ENCODE assay signal across 8 cellular contexts in the genomic region with DNA sequence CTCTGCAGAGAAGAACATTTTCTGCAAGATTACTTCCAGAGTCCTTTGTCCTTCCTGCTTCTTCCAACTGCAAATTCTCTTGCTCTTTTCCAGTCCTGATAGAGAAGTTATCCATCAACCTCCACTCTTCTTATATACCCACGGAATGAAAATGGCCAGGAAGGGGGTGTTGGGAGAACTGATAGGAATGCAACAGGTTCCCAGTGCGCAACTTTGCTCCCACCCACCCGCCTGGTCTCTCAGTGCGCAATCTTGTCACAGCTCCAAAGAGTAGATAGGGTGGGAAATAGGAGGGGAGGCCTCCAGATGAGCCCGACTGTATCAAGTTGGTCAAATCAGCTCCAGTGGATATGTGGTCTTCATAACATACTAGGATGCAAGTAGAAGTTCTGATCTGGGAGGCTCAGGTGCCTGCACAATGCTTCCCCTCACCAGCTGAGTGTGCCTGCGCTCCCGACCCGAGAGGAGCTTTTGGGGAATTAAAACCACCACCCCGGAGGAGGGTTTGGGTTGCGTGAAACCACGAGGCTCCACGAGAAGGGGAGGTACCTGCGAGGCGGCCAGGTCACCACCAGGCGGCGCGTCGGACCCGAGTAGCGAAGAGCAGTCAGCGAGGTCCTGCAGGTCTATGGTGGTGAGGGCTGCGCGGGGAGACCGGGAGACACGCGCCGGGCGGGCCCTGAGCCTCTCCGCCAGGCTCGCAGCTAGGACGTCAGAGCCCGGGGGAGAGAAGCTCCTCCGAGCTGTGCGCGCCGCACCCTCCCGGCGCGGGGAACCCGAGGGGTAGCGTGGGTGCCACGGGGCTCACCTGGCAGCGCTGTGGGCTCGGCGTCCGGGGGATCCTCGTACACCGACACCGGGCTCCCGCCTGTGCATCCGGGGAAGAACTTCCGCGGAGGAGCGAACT. TPM values are rescaled to one million over a fixed set of nuclear protein-coding genes. Genes with fewer than 3 reads are reported as not detected.
A peak's percentile ranks its signal among the peaks of the same experiment; 100 is the strongest.
DNase-seq lines count a peak whose midpoint lies in the region; ATAC-seq and TF ChIP-seq lines count a peak whose summit lies in the region.

No MANE protein-coding gene starts in this region.

- no peak overlapping the region for H3K14ac ChIP-seq in IMR-90 (replicated peaks; ENCODE audit: low read depth, low read length)

- BruUV-seq in IMR-90 (replicated peaks; lab: Mats Ljungman, UMichigan), result no TSS peak

- H3K79me1 ChIP-seq in IMR-90 (ENCODE audit: low read depth in 1 of 2, low read length in 2 of 2), result no peaks in the 10 kb centered on the region

- TF ChIP-seq CTCF in IMR-90 (conservative IDR thresholded peaks at IDR 0.05; ENCODE audit: low read depth, low read length), result peak; percentile 37
- TF ChIP-seq CTCF in left ventricle myocardium inferior (IDR thresholded peaks at IDR 0.05; ENCODE audit: borderline replicate concordance), result peak; percentile 28

- H3K23ac ChIP-seq in IMR-90 (ENCODE audit: low read depth, low read length), result no peak overlapping the region

- H3K27ac ChIP-seq in IMR-90 (ENCODE audit: insufficient read depth, low read length) (no peak overlapping the region), left ventricle myocardium inferior (replicated peaks) (no peak overlapping the region)

- H3K9me3 Mint-ChIP-seq in activated naive CD4-positive, alpha-beta T cell treated with anti-CD3 and anti-CD28 coated beads for 36 hours, result no peaks in the 10 kb centered on the region

- H3K4me1 ChIP-seq in IMR-90 (ENCODE audit: control insufficient read depth, insufficient read depth, low read length), result no peaks in the 10 kb centered on the region
- peaks cover 36% of the 10 kb centered on the region for H3K4me1 ChIP-seq in left ventricle myocardium inferior
- H3K4me1 ChIP-seq in skeletal muscle satellite cell (ENCODE audit: control insufficient read depth, insufficient read depth, low read length), result peaks cover 13% of the 10 kb centered on the region

- no peak overlapping the region for H3K4ac ChIP-seq in IMR-90 (ENCODE audit: low read depth, low read length)

- 3% methylated on average over 20 of the region's 54 CpGs; no CpG with 5 or more reads in 1 of the 2 experiments for WGBS in IMR-90 (ENCODE audit: extremely low coverage in 2 of 2, insufficient read length in 1 of 2), 2 experiments

- CTCF ChIA-PET in IMR-90 (lab: Yijun Ruan, JAX), result interaction anchor here (1.8 kb wide), 1 partner anchor 12 kb away, joined by 5 read pairs; no protein-coding TSS in a partner anchor
- CTCF ChIA-PET in activated naive CD4-positive, alpha-beta T cell treated with anti-CD3 and anti-CD28 coated beads for 36 hours (lab: Charles Lee), result interaction anchor here (0.7 to 2.2 kb wide), 8 partner anchors 8 to 60 kb away, joined by 3 to 10 read pairs (median 4); no protein-coding TSS in a partner anchor

- H2BK15ac ChIP-seq in IMR-90 (ENCODE audit: low read depth, low read length), result no peak overlapping the region

- H3K27ac Mint-ChIP-seq in activated naive CD4-positive, alpha-beta T cell treated with anti-CD3 and anti-CD28 coated beads for 36 hours, result no peak overlapping the region

- peaks cover 34% of the 10 kb centered on the region; the same call in 1 of the 2 replicates for H4K20me1 ChIP-seq in IMR-90 (ENCODE audit: insufficient read depth, low read length)

- H3K9me3 ChIP-seq in IMR-90 (ENCODE audit: control insufficient read depth, insufficient read depth, low read length) (peaks cover 12% of the 10 kb centered on the region), left ventricle myocardium inferior (replicated peaks) (no peaks in the 10 kb centered on the region), skeletal muscle satellite cell (replicated peaks; ENCODE audit: low read length) (no peaks in the 10 kb centered on the region)

- ATAC-seq in GM21526 (IDR thresholded peaks at IDR 0.05; ENCODE audit: low FRiP score, unreplicated experiment) (peak; percentile 59), IMR-90 (ENCODE audit: low read depth) (peak; percentile 62)

- no peak overlapping the region for H3K56ac ChIP-seq in IMR-90 (ENCODE audit: extremely low read depth, insufficient read depth, low read length)

- H2BK5ac ChIP-seq in IMR-90 (ENCODE audit: low read depth, low read length, poor library complexity, severe bottlenecking), result no peak overlapping the region

- POLR2A ChIA-PET in IMR-90 (lab: Charles Lee; ENCODE audit: unreplicated experiment), result no interaction called here

- TF ChIP-seq POLR2A in IMR-90 (IDR thresholded peaks at IDR 0.05; ENCODE audit: low read depth, low read length), result no peak

- in situ Hi-C loops in IMR-90 (cut with MboI; ENCODE audit: low sequenced_read_pairs), result no loop called here

- H3K36me3 Mint-ChIP-seq in activated naive CD4-positive, alpha-beta T cell treated with anti-CD3 and anti-CD28 coated beads for 36 hours (ENCODE audit: low read depth), result no peaks in the 10 kb centered on the region

- dilution Hi-C loops in IMR-90 (cut with HindIII; ENCODE audit: low sequenced_read_pairs, unreplicated experiment), result no loop called here

- H2AFZ ChIP-seq in IMR-90 (replicated peaks; ENCODE audit: low read length, poor library complexity), result peak overlapping the region; percentile 77

- H3K9ac ChIP-seq in IMR-90 (ENCODE audit: low read depth, low read length), result no peak overlapping the region
- H3K9ac ChIP-seq in skeletal muscle satellite cell (ENCODE audit: low read depth, low read length), result no peak overlapping the region

- H2AK9ac ChIP-seq in IMR-90 (replicated peaks; ENCODE audit: low read depth, low read length, poor library complexity), result no peak overlapping the region

- no peak overlapping the region for H4K5ac ChIP-seq in IMR-90 (ENCODE audit: low read depth, low read length)

- no peak overlapping the region for H2BK120ac ChIP-seq in IMR-90 (ENCODE audit: low read depth, low read length)

- no peak overlapping the region for H3K18ac ChIP-seq in IMR-90 (ENCODE audit: low read depth, low read length)

- H3K4me2 ChIP-seq in IMR-90 (ENCODE audit: low read depth, low read length) (no peak overlapping the region), skeletal muscle satellite cell (ENCODE audit: low read length) (peak overlapping the region; percentile 93)

- H3K4me3 Mint-ChIP-seq in activated naive CD4-positive, alpha-beta T cell treated with anti-CD3 and anti-CD28 coated beads for 36 hours, result peak overlapping the region; percentile 65

- intact Hi-C loops in IMR-90 (cut with micrococcal nuclease), result no loop called here
- intact Hi-C loops in activated naive CD4-positive, alpha-beta T cell treated with anti-CD3 and anti-CD28 coated beads for 36 hours (cut with micrococcal nuclease), result loop anchor here (1.0 to 10.0 kb wide), 7 partner anchors 81 to 979 kb away; a partner anchor contains a TSS
- intact Hi-C loops in left ventricle myocardium inferior (cut with micrococcal nuclease), result no loop called here

- peaks cover 86% of the 10 kb centered on the region for H3K27me3 Mint-ChIP-seq in activated naive CD4-positive, alpha-beta T cell treated with anti-CD3 and anti-CD28 coated beads for 36 hours (ENCODE audit: low read depth)

- DNase-seq in DMS153 treated with DMSO at 0.1 percent for 48 hours (lab: John Stamatoyannopoulos, UW; ENCODE audit: unreplicated experiment) (peak; percentile 32), IMR-90 (peak; percentile 16), left ventricle myocardium inferior (no peak)
- DNase-seq in activated naive CD4-positive, alpha-beta T cell treated with anti-CD3 and anti-CD28 coated beads for 36 hours, result peak; percentile 85
- no peak for DNase-seq in effector CD4-positive, alpha-beta T cell

- no peaks in the 10 kb centered on the region for H3K9me1 ChIP-seq in IMR-90 (ENCODE audit: insufficient read depth, low read length)

- H2AK5ac ChIP-seq in IMR-90 (ENCODE audit: low read depth, low read length), result no peak overlapping the region

- no peak overlapping the region for H4K91ac ChIP-seq in IMR-90 (ENCODE audit: insufficient read depth, low read depth, low read length)

- H3K27me3 ChIP-seq in IMR-90 (ENCODE audit: control insufficient read depth, insufficient read depth, low read length) (peaks cover 96% of the 10 kb centered on the region), left ventricle myocardium inferior (ENCODE audit: low read depth) (peaks cover 100% of the 10 kb centered on the region), skeletal muscle satellite cell (ENCODE audit: control insufficient read depth, insufficient read depth, low read length) (peaks cover 91% of the 10 kb centered on the region)

- H4K8ac ChIP-seq in IMR-90 (ENCODE audit: low read depth in 2 of 2, low read length in 2 of 2), result no peak overlapping the region

- TF ChIP-seq RAD21 in IMR-90 (IDR thresholded peaks at IDR 0.05; ENCODE audit: low read length), result peak; percentile 39

- H3K4me3 ChIP-seq in IMR-90 (ENCODE audit: insufficient read depth, low read depth, low read length) (no peak overlapping the region), left ventricle myocardium inferior (peak overlapping the region; percentile 57), skeletal muscle satellite cell (ENCODE audit: low read length) (peak overlapping the region; percentile 68)

- peaks cover 44% of the 10 kb centered on the region for H3K4me1 Mint-ChIP-seq in activated naive CD4-positive, alpha-beta T cell treated with anti-CD3 and anti-CD28 coated beads for 36 hours (ENCODE audit: low read depth)

- no peak overlapping the region for H2BK20ac ChIP-seq in IMR-90 (ENCODE audit: low read depth, low read length)

- H3K36me3 ChIP-seq in IMR-90 (ENCODE audit: control insufficient read depth, insufficient read depth, low read length) (no peaks in the 10 kb centered on the region), left ventricle myocardium inferior (no peaks in the 10 kb centered on the region), skeletal muscle satellite cell (ENCODE audit: insufficient read depth, low read length) (no peaks in the 10 kb centered on the region)

RNA-seq across cellular contexts. Expression of a gene that starts 0.8 kb away (rescaled TPM):
- not detected in 2 replicates for total RNA-seq in IMR-90 (2012; rRNA removed)
- not detected in 2 replicates for polyA plus RNA-seq in IMR-90 (2012; rRNA removed)
- not detected in 2 replicates for polyA plus RNA-seq in IMR-90 (2012; cell fraction: cytosol; rRNA removed)
- polyA plus RNA-seq in IMR-90 (2012; cell fraction: nucleus; rRNA removed; ENCODE audit: low replicate concordance), result not detected in 2 replicates
- 2.5 TPM for polyA plus RNA-seq in PFSK-1 (2012; ENCODE audit: insufficient read length, low read depth)
- under 1 TPM in 1 of 2 experiments, not detected in 1; 0.17 TPM for total RNA-seq in activated naive CD4-positive, alpha-beta T cell treated with anti-CD3 and anti-CD28 coated beads for 36 hours
- total RNA-seq in left ventricle myocardium inferior, result not detected
- 0.25 TPM in 1 of 2 replicates, not detected in the other for total RNA-seq in skeletal muscle satellite cell (2012; rRNA removed)

RNA-seq across cellular contexts. Expression of a gene that starts 7.1 kb away (rescaled TPM):
- not detected in 2 replicates for total RNA-seq in IMR-90 (2012; rRNA removed)
- polyA plus RNA-seq in IMR-90 (2012; rRNA removed), result 0.09 and 0.14 TPM in 2 replicates
- 0.11 and 0.15 TPM in 2 replicates for polyA plus RNA-seq in IMR-90 (2012; cell fraction: cytosol; rRNA removed)
- 0.29 and 0.63 TPM in 2 replicates for polyA plus RNA-seq in IMR-90 (2012; cell fraction: nucleus; rRNA removed; ENCODE audit: low replicate concordance)
- 2.3 TPM for polyA plus RNA-seq in PFSK-1 (2012; ENCODE audit: insufficient read length, low read depth)
- not detected for total RNA-seq in activated naive CD4-positive, alpha-beta T cell treated with anti-CD3 and anti-CD28 coated beads for 36 hours
- total RNA-seq in left ventricle myocardium inferior, result not detected
- total RNA-seq in skeletal muscle satellite cell (2012; rRNA removed), result 0.22 TPM in 1 of 2 replicates, not detected in the other

RNA-seq across cellular contexts. Expression of a gene that starts 53.3 kb away (rescaled TPM):
- total RNA-seq in IMR-90 (2012; rRNA removed), result not detected in 2 replicates
- not detected in 2 replicates for polyA plus RNA-seq in IMR-90 (2012; rRNA removed)
- not detected in 2 replicates for polyA plus RNA-seq in IMR-90 (2012; cell fraction: cytosol; rRNA removed)
- 0.05 TPM in 1 of 2 replicates, not detected in the other for polyA plus RNA-seq in IMR-90 (2012; cell fraction: nucleus; rRNA removed; ENCODE audit: low replicate concordance)
- polyA plus RNA-seq in PFSK-1 (2012; ENCODE audit: insufficient read length, low read depth), result not detected
- total RNA-seq in activated naive CD4-positive, alpha-beta T cell treated with anti-CD3 and anti-CD28 coated beads for 36 hours, result not detected
- total RNA-seq in left ventricle myocardium inferior, result not detected
- not detected in 2 replicates for total RNA-seq in skeletal muscle satellite cell (2012; rRNA removed)

Comparison
In these comparisons a context has a peak if more than half of its experiments do, and no peak if none do; other contexts are left out.
1. DNase-seq: peak in DMS153 treated with DMSO at 0.1 percent for 48 hours (single experiment), IMR-90 (single experiment) and activated naive CD4-positive, alpha-beta T cell treated with anti-CD3 and anti-CD28 coated beads for 36 hours (single experiment); none in left ventricle myocardium inferior (single experiment) and effector CD4-positive, alpha-beta T cell (single experiment).